Comparison of ENCODE assay signal across 1 cellular context in genomic region chr7:23410446-23411183, GRCh38.
TF ChIP-seq lines count a peak whose summit lies in the region.

No MANE protein-coding gene starts in this region.

TF ChIP-seq in GM12878, 131 proteins besides CTCF, POLR2A, EP300 and RAD21 (continued from another document and continues in another):
- TF ChIP-seq USF1 (IDR thresholded peaks at IDR 0.05; ENCODE audit: borderline replicate concordance, extremely low read length, insufficient read depth, low read depth, low read length): no peak
- TF ChIP-seq ZBTB11 (CRISPR knock-in tag; IDR thresholded peaks at IDR 0.05): no peak
- no peak for TF ChIP-seq ZNF592 (IDR thresholded peaks at IDR 0.05)
- TF ChIP-seq POU2F2 (IDR thresholded peaks at IDR 0.05; ENCODE audit: borderline replicate concordance, low read depth, low read length): no peak; the same call in 2 of the 3 replicates
- TF ChIP-seq BACH1 (IDR thresholded peaks at IDR 0.05; ENCODE audit: borderline replicate concordance): no peak
- TF ChIP-seq NKRF (conservative IDR thresholded peaks at IDR 0.05): no peak
- no peak for TF ChIP-seq PBX3 (IDR thresholded peaks at IDR 0.05; ENCODE audit: insufficient replicate concordance, low read depth, low read length)
- peak; percentile 97 for TF ChIP-seq PAX5 (IDR thresholded peaks at IDR 0.05; ENCODE audit: borderline replicate concordance, low read depth, low read length)
- TF ChIP-seq PRDM15 (CRISPR knock-in tag; IDR thresholded peaks at IDR 0.05): no peak
- TF ChIP-seq CEBPB (IDR thresholded peaks at IDR 0.05; ENCODE audit: borderline replicate concordance in 1 of 2, low read depth in 2 of 2, low read length in 2 of 2): peak in 1 of 2 experiments; percentile 85; a peak in 1 of 4 replicates
- TF ChIP-seq CREB1 (IDR thresholded peaks at IDR 0.05; ENCODE audit: low read depth): peak; percentile 81
- no peak for TF ChIP-seq KDM1A (IDR thresholded peaks at IDR 0.05; ENCODE audit: borderline replicate concordance)
- no peak for TF ChIP-seq PKNOX1 (IDR thresholded peaks at IDR 0.05)
- no peak for TF ChIP-seq STAT1 (conservative IDR thresholded peaks at IDR 0.05)
- TF ChIP-seq TAF1 (IDR thresholded peaks at IDR 0.05; ENCODE audit: borderline replicate concordance, low read depth, low read length): no peak
- no peak for TF ChIP-seq E4F1 (IDR thresholded peaks at IDR 0.05; ENCODE audit: borderline replicate concordance, partially characterized antibody)
- TF ChIP-seq NR2F1 (conservative IDR thresholded peaks at IDR 0.05): 0 out of 2 replicates have a peak, but pooled peaks have one; percentile 20
- peak; percentile 73 to 77 for TF ChIP-seq IKZF2 (IDR thresholded peaks at IDR 0.05)
- TF ChIP-seq E2F4 (IDR thresholded peaks at IDR 0.05; ENCODE audit: low read depth, low read length): no peak
- TF ChIP-seq MXI1 (IDR thresholded peaks at IDR 0.05; ENCODE audit: low read depth, low read length): no peak
- no peak; the same call in 1 of the 2 replicates for TF ChIP-seq PAX8 (IDR thresholded peaks at IDR 0.05)
- TF ChIP-seq YBX1 (IDR thresholded peaks at IDR 0.05): no peak
- peak; percentile 42; the same call in 1 of the 2 replicates for TF ChIP-seq TCF7 (IDR thresholded peaks at IDR 0.05; ENCODE audit: borderline replicate concordance)
- TF ChIP-seq ZNF622 (IDR thresholded peaks at IDR 0.05): no peak
- TF ChIP-seq YY1 (IDR thresholded peaks at IDR 0.05; ENCODE audit: low read depth, low read length): peak; percentile 52; the same call in 1 of the 2 replicates
- peak; percentile 75 for TF ChIP-seq ATF7 (IDR thresholded peaks at IDR 0.05; ENCODE audit: low read depth)
- no peak for TF ChIP-seq SMAD1 (IDR thresholded peaks at IDR 0.05; ENCODE audit: low read depth, partially characterized antibody)
